In genomic region chr11:68130121-68130520, GRCh38 we compare ENCODE assay signal across 1 cellular context.
TF ChIP-seq lines count a peak whose summit lies in the region.

No MANE protein-coding gene starts in this region.

TF ChIP-seq in IMR-90, 13 proteins besides CTCF, POLR2A, EP300 and RAD21 (continued from another document):
- TF ChIP-seq USF2 (IDR thresholded peaks at IDR 0.05; ENCODE audit: low read depth, low read length) (no peak), FOS (IDR thresholded peaks at IDR 0.05; ENCODE audit: low read depth, low read length) (no peak), MAZ (IDR thresholded peaks at IDR 0.05; ENCODE audit: borderline replicate concordance, low read depth, low read length) (no peak), ELK1 (IDR thresholded peaks at IDR 0.05; ENCODE audit: borderline replicate concordance, low read depth, low read length) (no peak), MXI1 (IDR thresholded peaks at IDR 0.05; ENCODE audit: borderline replicate concordance, low read depth, low read length) (no peak), SMC3 (IDR thresholded peaks at IDR 0.05; ENCODE audit: low read depth, low read length) (no peak), RCOR1 (IDR thresholded peaks at IDR 0.05; ENCODE audit: insufficient replicate concordance, low read length) (no peak), MAFK (IDR thresholded peaks at IDR 0.05; ENCODE audit: low read depth, low read length) (no peak)
TF ChIP-seq in IMR-90: peak in this region for 0.
